10 cellular contexts compared by ENCODE assay signal in the genomic region with DNA sequence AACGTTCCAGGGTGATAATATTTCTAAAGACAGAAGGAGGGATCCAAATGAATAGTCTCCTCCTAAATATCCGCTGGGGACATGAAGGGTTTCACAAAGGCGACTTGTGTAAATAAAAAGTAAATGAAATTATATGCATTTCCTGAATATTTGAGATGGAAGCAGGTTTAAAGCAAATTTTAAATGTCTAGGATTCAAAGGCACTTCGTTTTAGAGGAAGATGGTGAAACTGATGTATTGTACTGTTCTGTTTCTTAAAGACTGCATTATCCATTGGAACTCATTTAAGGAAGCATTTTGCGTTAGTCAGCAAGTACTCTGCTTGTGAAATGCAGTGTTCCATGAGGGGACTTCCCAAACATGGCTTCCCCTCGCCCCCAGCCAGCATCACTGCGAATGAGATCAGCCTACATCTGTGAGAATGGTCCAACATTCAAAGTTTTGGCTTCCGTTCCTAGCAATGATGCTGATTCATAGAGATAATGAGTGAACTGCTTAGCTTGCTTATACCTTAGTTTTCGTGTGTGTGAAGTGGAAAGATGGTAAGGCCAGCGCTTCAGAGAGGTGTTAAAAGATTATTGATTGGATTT. TPM values are rescaled to one million over a fixed set of nuclear protein-coding genes. Genes with fewer than 3 reads are reported as not detected.
DNase-seq lines count a peak whose midpoint lies in the region; FAIRE-seq and TF ChIP-seq lines count a peak whose summit lies in the region.
"Had no signal": no experiment of that assay in that cellular context is flagged by ENCODE, and none has a peak within 500 bp of the region (broad histone marks: within the 10 kb centered on the region; RNA-seq: fewer than 3 reads in every experiment).

No MANE protein-coding gene starts in this region.

- H4K20me1 ChIP-seq in DOHH2 (ENCODE audit: control insufficient read depth, insufficient read depth, low read depth, low read length) = no peaks in the 10 kb centered on the region

- H3K9me3 ChIP-seq in BE2C (no peaks in the 10 kb centered on the region), DOHH2 (ENCODE audit: control insufficient read depth, insufficient read depth, low read length) (no peaks in the 10 kb centered on the region), SK-N-MC (ENCODE audit: low read depth, low read length) (no peaks in the 10 kb centered on the region)
- H3K9me3 ChIP-seq: neutrophil had no signal

- H3K9ac ChIP-seq in SK-N-MC (ENCODE audit: insufficient read length) = peak overlapping the region; percentile 34

- no peaks in the 10 kb centered on the region for H3K9me2 ChIP-seq in DOHH2 (replicated peaks; ENCODE audit: control insufficient read depth, low read length)

- intact Hi-C loops in posterior vena cava (cut with DNase I) = no loop called here

- H3K4me2 ChIP-seq in DOHH2 (ENCODE audit: low read length) = peak overlapping the region; percentile 82

- H3K27me3 ChIP-seq in BE2C (no peaks in the 10 kb centered on the region), DOHH2 (ENCODE audit: control insufficient read depth, low read length) (no peaks in the 10 kb centered on the region)

- no peak for FAIRE-seq in HTR-8/SVneo (lab: Jason Lieb, UNC)
- FAIRE-seq: endometrium had no signal

- TF ChIP-seq CTCF in BE2C (IDR thresholded peaks at IDR 0.05; ENCODE audit: low read depth, low read length) (no peak), DOHH2 (IDR thresholded peaks at IDR 0.05; ENCODE audit: low read depth, low read length, poor library complexity, severe bottlenecking) (no peak)

- H3F3A ChIP-seq in DOHH2 (ENCODE audit: control insufficient read depth, insufficient read depth) = 0 out of 2 replicates have a peak, but pooled peaks cover 3% of the 10 kb centered on the region

- H3K36me3 ChIP-seq in BE2C (no peaks in the 10 kb centered on the region; the same call in none of the 2 replicates), DOHH2 (ENCODE audit: control insufficient read depth, low read length) (no peaks in the 10 kb centered on the region; the same call in 1 of the 2 replicates), SK-N-MC (ENCODE audit: insufficient read depth, low read length) (no peaks in the 10 kb centered on the region)
- H3K36me3 ChIP-seq: neutrophil had no signal

- peak; percentile 44 for DNase-seq in BE2C
- DNase-seq in SK-N-MC (ENCODE audit: low read depth, low spot score) = no peak
- DNase-seq in medulla oblongata (ENCODE audit: extremely low spot score) = peak; percentile 49
- no peak for DNase-seq in NCI-H2196 (lab: John Stamatoyannopoulos, UW; ENCODE audit: unreplicated experiment)
- no peak for DNase-seq in posterior vena cava (ENCODE audit: low spot score)
- DNase-seq in HTR-8/SVneo (ENCODE audit: insufficient read length, low spot score) = no peak

- H3K27ac ChIP-seq in DOHH2 (ENCODE audit: low read depth, low read length) (no peak overlapping the region; the same call in 1 of the 2 replicates), SK-N-MC (no peak overlapping the region)
- H3K27ac ChIP-seq: neutrophil had no signal

- H3K4me1 ChIP-seq in BE2C (no peaks in the 10 kb centered on the region; the same call in 1 of the 2 replicates), DOHH2 (ENCODE audit: control insufficient read depth, low read length) (peaks cover 19% of the 10 kb centered on the region)

- H3K79me2 ChIP-seq in DOHH2 (ENCODE audit: control insufficient read depth, low read length) = peaks cover 46% of the 10 kb centered on the region

- H3K4me3 ChIP-seq in BE2C (ENCODE audit: low read depth, low read length) (peak overlapping the region; percentile 99), DOHH2 (ENCODE audit: low read length) (peak overlapping the region; percentile 95), SK-N-MC (peak overlapping the region; percentile 94)

RNA-seq across cellular contexts. Expression of a gene that starts 1.5 kb away (rescaled TPM):
- polyA plus RNA-seq in BE2C (2012; ENCODE audit: insufficient read depth, insufficient read length, low read depth) = 15.5 TPM
- 1 to 10 TPM; 1.6 to 2.5 TPM for total RNA-seq in posterior vena cava
- total RNA-seq: activated CD8-positive, alpha-beta T cell treated with anti-CD3 and anti-CD28 coated beads for 36 hours had no signal

Comparison
In these comparisons a context has a peak if more than half of its experiments do, and no peak if none do; other contexts are left out.
1. DNase-seq: peak in BE2C (single experiment) and medulla oblongata (single experiment); none in SK-N-MC (single experiment), NCI-H2196 (single experiment), posterior vena cava (single experiment) and HTR-8/SVneo (single experiment).
2. Peak in every context shown above with its lines, with median percentiles within 50 percentile points of each other: H3K4me3 ChIP-seq.